Comparison of ENCODE assay signal across 8 cellular contexts in the genomic region with DNA sequence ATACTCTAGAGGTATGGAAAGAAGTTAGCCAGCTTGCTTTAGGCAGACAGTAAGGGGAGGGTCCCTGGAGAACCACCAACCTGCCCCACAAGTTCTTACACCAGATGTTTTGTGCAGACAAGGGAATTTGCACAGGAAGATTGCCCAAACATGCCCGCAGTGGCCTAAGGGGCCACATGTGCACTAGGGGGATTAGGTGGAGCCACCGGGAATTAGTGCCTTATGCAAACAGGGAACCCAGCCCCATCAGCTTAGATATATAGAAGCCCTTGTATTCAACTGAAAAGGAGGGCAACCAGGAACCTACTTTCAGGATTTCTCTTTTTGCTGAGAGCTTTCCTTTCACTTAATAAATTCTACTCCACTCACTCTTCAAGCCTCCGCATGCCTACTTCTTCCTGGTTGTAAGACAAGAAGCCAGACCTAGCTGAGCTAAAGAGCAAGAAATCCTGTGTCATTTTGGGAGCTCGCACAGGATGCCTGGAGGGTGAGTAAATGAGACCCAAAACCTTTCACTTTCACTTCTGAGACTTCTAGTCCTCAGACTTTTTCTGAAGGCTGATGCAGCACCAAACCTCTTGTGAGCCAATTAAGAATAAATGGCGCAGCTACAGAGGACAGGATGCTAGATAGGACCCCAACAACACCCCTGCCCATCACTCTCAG.
A peak's percentile ranks its signal among the peaks of the same experiment; 100 is the strongest.
DNase-seq lines count a peak whose midpoint lies in the region; ATAC-seq and TF ChIP-seq lines count a peak whose summit lies in the region.

No MANE protein-coding gene starts in this region.

- TF ChIP-seq CTCF in gastrocnemius medialis (IDR thresholded peaks at IDR 0.05 in 4 of 5, conservative IDR thresholded peaks at IDR 0.05 in 1 of 5), result no peak
- TF ChIP-seq CTCF in vagina (IDR thresholded peaks at IDR 0.05), result no peak

- H3K9me3 Mint-ChIP-seq in effector memory CD8-positive, alpha-beta T cell, result no peaks in the 10 kb centered on the region

- H3K27ac Mint-ChIP-seq in effector memory CD8-positive, alpha-beta T cell, result no peak overlapping the region

- in situ Hi-C loops in gastrocnemius medialis (cut with MboI; ENCODE audit: low sequenced_read_pairs in 4 of 4), result no loop called here

- H3K27ac ChIP-seq in gastrocnemius medialis (no peak overlapping the region), vagina (no peak overlapping the region)

- no peaks in the 10 kb centered on the region for H3K36me3 Mint-ChIP-seq in effector memory CD8-positive, alpha-beta T cell (ENCODE audit: insufficient read depth)

- no peak for DNase-seq in effector memory CD8-positive, alpha-beta T cell
- DNase-seq in gastrocnemius medialis (no peak), NCI-H1436 (lab: John Stamatoyannopoulos, UW) (no peak), HuH-7 (ENCODE audit: low spot score) (no peak), vagina (ENCODE audit: extremely low spot score in 2 of 2) (no peak)

- ATAC-seq in GM18511 (IDR thresholded peaks at IDR 0.05; ENCODE audit: unreplicated experiment) (peak; percentile 94), GM21447 (IDR thresholded peaks at IDR 0.05; ENCODE audit: unreplicated experiment) (peak; percentile 90), HG03342 (IDR thresholded peaks at IDR 0.05; ENCODE audit: unreplicated experiment) (peak; percentile 82), gastrocnemius medialis (no peak)
- ATAC-seq in effector memory CD8-positive, alpha-beta T cell (replicated peaks), result no peak

- H3K9me3 ChIP-seq in gastrocnemius medialis (no peaks in the 10 kb centered on the region), vagina (no peaks in the 10 kb centered on the region)

- H3K4me1 ChIP-seq in gastrocnemius medialis, result no peaks in the 10 kb centered on the region
- H3K4me1 ChIP-seq in vagina, result no peaks in the 10 kb centered on the region

- no peak overlapping the region for H3K4me3 ChIP-seq in gastrocnemius medialis
- H3K4me3 ChIP-seq in vagina, result no peak overlapping the region

- H3K27me3 ChIP-seq in gastrocnemius medialis, result no peaks in the 10 kb centered on the region
- H3K27me3 ChIP-seq in vagina, result no peaks in the 10 kb centered on the region

- no peaks in the 10 kb centered on the region for H3K4me1 Mint-ChIP-seq in effector memory CD8-positive, alpha-beta T cell (ENCODE audit: low read depth in 2 of 2)

- H3K4me3 Mint-ChIP-seq in effector memory CD8-positive, alpha-beta T cell, result peak overlapping the region; percentile 2 to 21

- TF ChIP-seq POLR2A in gastrocnemius medialis (IDR thresholded peaks at IDR 0.05), result no peak
- no peak for TF ChIP-seq POLR2A in vagina (IDR thresholded peaks at IDR 0.05)

- intact Hi-C loops in gastrocnemius medialis (cut with DNase I; ENCODE audit: low total_unique reads) (no loop called here), vagina (cut with DNase I) (no loop called here)

- H3K36me3 ChIP-seq in gastrocnemius medialis, result no peaks in the 10 kb centered on the region
- H3K36me3 ChIP-seq in vagina, result no peaks in the 10 kb centered on the region

- no peaks in the 10 kb centered on the region for H3K27me3 Mint-ChIP-seq in effector memory CD8-positive, alpha-beta T cell

Comparison
In these comparisons a context has a peak if more than half of its experiments do, and no peak if none do; other contexts are left out.
1. ATAC-seq: peak in GM18511 (single experiment), GM21447 (single experiment) and HG03342 (single experiment); none in effector memory CD8-positive, alpha-beta T cell (single experiment) and gastrocnemius medialis (0 of 2).